38 cellular contexts compared by ENCODE assay signal in genomic region chr3:167656821-167657220, GRCh38. TPM values are rescaled to one million over a fixed set of nuclear protein-coding genes. Genes with fewer than 3 reads are reported as not detected.
"Had no signal": no experiment of that assay in that cellular context is flagged by ENCODE, and none has a peak within 500 bp of the region (broad histone marks: within the 10 kb centered on the region; RNA-seq: fewer than 3 reads in every experiment).

No MANE protein-coding gene starts in this region.

- H3K4me3 Mint-ChIP-seq: activated B cell treated with CpG ODN at 0.5 μM for 24 hours; activated CD4-positive, alpha-beta memory T cell treated with anti-CD3 and anti-CD28 coated beads for 36 hours; activated CD8-positive, alpha-beta memory T cell treated with anti-CD3 and anti-CD28 coated beads, Interleukin-2, amount 10 ng/mL, durations not matched to agents 7 days and 5 days; activated CD8-positive, alpha-beta T cell treated with anti-CD3 and anti-CD28 coated beads, Interleukin-2, amount 10 ng/mL, durations not matched to agents 7 days and 5 days; activated naive CD4-positive, alpha-beta T cell treated with anti-CD3 and anti-CD28 coated beads for 36 hours; activated naive CD4-positive, alpha-beta T cell treated with anti-CD3 and anti-CD28 coated beads, Interleukin-2, amount 50 U/mL, for 24 hours; activated naive CD8-positive, alpha-beta T cell treated with anti-CD3 and anti-CD28 coated beads for 36 hours; activated naive CD8-positive, alpha-beta T cell treated with anti-CD3 and anti-CD28 coated beads, Interleukin-2, amount 50 U/mL, for 24 hours; activated T-helper 1 cell treated with anti-CD3 and anti-CD28 coated beads, Interleukin-12 subunit alpha, Interleukin-12 subunit beta, Interleukin-2, Interleukin-4 antibody, amounts not matched to agents 30 ng/mL and 10 ng/mL and 1 ng/mL, durations not matched to agents 14 hours and 24 hours and 36 hours; effector memory CD8-positive, alpha-beta T cell; T-helper 17 cell; T-helper 2 cell treated with Interferon-gamma antibody and Interleukin-4, amounts not matched to agents 5 μg/mL and 100 μg/mL, for 36 hours had no signal

- H3K27ac Mint-ChIP-seq: activated B cell treated with CpG ODN at 0.5 μM for 24 hours; activated CD4-positive, alpha-beta memory T cell treated with anti-CD3 and anti-CD28 coated beads for 36 hours; activated CD8-positive, alpha-beta memory T cell treated with anti-CD3 and anti-CD28 coated beads, Interleukin-2, amount 10 ng/mL, durations not matched to agents 7 days and 5 days; activated CD8-positive, alpha-beta T cell treated with anti-CD3 and anti-CD28 coated beads, Interleukin-2, amount 10 ng/mL, durations not matched to agents 7 days and 5 days; activated naive CD4-positive, alpha-beta T cell treated with anti-CD3 and anti-CD28 coated beads for 36 hours; activated naive CD4-positive, alpha-beta T cell treated with anti-CD3 and anti-CD28 coated beads, Interleukin-2, amount 50 U/mL, for 24 hours; activated naive CD8-positive, alpha-beta T cell treated with anti-CD3 and anti-CD28 coated beads for 36 hours; activated naive CD8-positive, alpha-beta T cell treated with anti-CD3 and anti-CD28 coated beads, Interleukin-2, amount 50 U/mL, for 24 hours; activated T-helper 1 cell treated with anti-CD3 and anti-CD28 coated beads, Interleukin-12 subunit alpha, Interleukin-12 subunit beta, Interleukin-2, Interleukin-4 antibody, amounts not matched to agents 30 ng/mL and 10 ng/mL and 1 ng/mL, durations not matched to agents 14 hours and 24 hours and 36 hours; activated T-helper 2 cell treated with anti-CD3 and anti-CD28 coated beads, Interferon-gamma antibody, Interleukin-2, Interleukin-4, amounts not matched to agents 10 μg/mL and 5 μg/mL and 100 μg/mL, durations not matched to agents 14 hours and 24 hours and 36 hours; effector memory CD8-positive, alpha-beta T cell; T-helper 17 cell; T-helper 2 cell treated with Interferon-gamma antibody and Interleukin-4, amounts not matched to agents 5 μg/mL and 100 μg/mL, for 36 hours had no signal

- ATAC-seq: activated CD4-positive, CD25-positive, alpha-beta regulatory T cell treated with anti-CD3 and anti-CD28 coated beads, Interleukin-2, amount 50 U/mL, for 24 hours; activated CD8-positive, alpha-beta memory T cell treated with anti-CD3 and anti-CD28 coated beads, Interleukin-2, amount 10 ng/mL, durations not matched to agents 7 days and 5 days; activated CD8-positive, alpha-beta T cell treated with anti-CD3 and anti-CD28 coated beads, Interleukin-2, amount 10 ng/mL, durations not matched to agents 7 days and 5 days; activated naive CD8-positive, alpha-beta T cell treated with anti-CD3 and anti-CD28 coated beads, Interleukin-2, amount 50 U/mL, for 24 hours; body of pancreas; effector memory CD8-positive, alpha-beta T cell; foreskin keratinocyte; gastrocnemius medialis; T-helper 17 cell had no signal

- H3K27me3 Mint-ChIP-seq: activated CD8-positive, alpha-beta memory T cell treated with anti-CD3 and anti-CD28 coated beads, Interleukin-2, amount 10 ng/mL, durations not matched to agents 7 days and 5 days; activated naive CD8-positive, alpha-beta T cell treated with anti-CD3 and anti-CD28 coated beads for 36 hours; activated naive CD8-positive, alpha-beta T cell treated with anti-CD3 and anti-CD28 coated beads, Interleukin-2, amount 50 U/mL, for 24 hours had no signal

- H3K4me3 ChIP-seq: adrenal gland, body of pancreas, esophagus muscularis mucosa, gastrocnemius medialis had no signal

- H3K36me3 ChIP-seq: adrenal gland, esophagus muscularis mucosa, gastrocnemius medialis, WERI-Rb-1 had no signal

- H3K36me3 Mint-ChIP-seq: activated CD4-positive, alpha-beta memory T cell treated with anti-CD3 and anti-CD28 coated beads for 36 hours; activated CD8-positive, alpha-beta memory T cell treated with anti-CD3 and anti-CD28 coated beads, Interleukin-2, amount 10 ng/mL, durations not matched to agents 7 days and 5 days; activated naive CD8-positive, alpha-beta T cell treated with anti-CD3 and anti-CD28 coated beads for 36 hours had no signal

- H3K9me3 ChIP-seq: adrenal gland, body of pancreas, esophagus muscularis mucosa, gastrocnemius medialis had no signal

- H3K9me3 Mint-ChIP-seq: activated CD4-positive, alpha-beta memory T cell treated with anti-CD3 and anti-CD28 coated beads for 36 hours; activated naive CD4-positive, alpha-beta T cell treated with anti-CD3 and anti-CD28 coated beads for 36 hours; activated naive CD4-positive, alpha-beta T cell treated with anti-CD3 and anti-CD28 coated beads, Interleukin-2, amount 50 U/mL, for 24 hours; activated naive CD8-positive, alpha-beta T cell treated with anti-CD3 and anti-CD28 coated beads, Interleukin-2, amount 50 U/mL, for 24 hours; activated T-helper 1 cell treated with anti-CD3 and anti-CD28 coated beads, Interleukin-12 subunit alpha, Interleukin-12 subunit beta, Interleukin-2, Interleukin-4 antibody, amounts not matched to agents 30 ng/mL and 10 ng/mL and 1 ng/mL, durations not matched to agents 14 hours and 24 hours and 36 hours; activated T-helper 2 cell treated with anti-CD3 and anti-CD28 coated beads, Interferon-gamma antibody, Interleukin-2, Interleukin-4, amounts not matched to agents 10 μg/mL and 5 μg/mL and 100 μg/mL, durations not matched to agents 14 hours and 24 hours and 36 hours; effector memory CD8-positive, alpha-beta T cell; T-helper 2 cell treated with Interferon-gamma antibody and Interleukin-4, amounts not matched to agents 5 μg/mL and 100 μg/mL, for 36 hours had no signal

- H3K27me3 ChIP-seq: adrenal gland, body of pancreas, esophagus muscularis mucosa, foreskin keratinocyte, gastrocnemius medialis had no signal

- DNase-seq: activated B cell treated with CpG ODN at 0.5 μM for 24 hours; activated CD4-positive, alpha-beta memory T cell treated with anti-CD3 and anti-CD28 coated beads for 36 hours; activated CD4-positive, alpha-beta T cell treated with anti-CD3 and anti-CD28 coated beads for 48 hours; activated CD4-positive, alpha-beta T cell treated with anti-CD3 and anti-CD28 coated beads, Interleukin-2, amount 50 U/mL, for 1 hour; activated CD8-positive, alpha-beta memory T cell treated with anti-CD3 and anti-CD28 coated beads, Interleukin-2, amount 10 ng/mL, durations not matched to agents 7 days and 5 days; activated CD8-positive, alpha-beta memory T cell treated with anti-CD3 and anti-CD28 coated beads, Interleukin-2, amount 50 U/mL, for 4 hours; activated CD8-positive, alpha-beta T cell treated with anti-CD3 and anti-CD28 coated beads, Interleukin-2, amount 10 ng/mL, durations not matched to agents 7 days and 5 days; activated effector memory CD4-positive, alpha-beta T cell treated with anti-CD3 and anti-CD28 coated beads, Interleukin-2, amount 50 U/mL, for 16 hours; activated naive CD4-positive, alpha-beta T cell treated with anti-CD3 and anti-CD28 coated beads for 36 hours; activated naive CD8-positive, alpha-beta T cell treated with anti-CD3 and anti-CD28 coated beads for 36 hours; activated naive CD8-positive, alpha-beta T cell treated with anti-CD3 and anti-CD28 coated beads, Interleukin-2, amount 50 U/mL, for 24 hours; activated T-cell treated with anti-CD3 and anti-CD28 coated beads, Interleukin-2, amount 50 U/mL, for 1 hour; activated T-cell treated with anti-CD3 and anti-CD28 coated beads, Interleukin-2, amount 50 U/mL, for 48 hours; adrenal gland; amygdala; aorta; body of pancreas; caudate nucleus; cortex of kidney; dermis blood vessel endothelial cell; effector CD4-positive, alpha-beta T cell; effector memory CD8-positive, alpha-beta T cell; erythroblast; foreskin keratinocyte; gastrocnemius medialis; glutamatergic neuron; T-helper 1 cell; T-helper 17 cell; T1000; WERI-Rb-1 had no signal

- H3K4me1 Mint-ChIP-seq: activated CD8-positive, alpha-beta memory T cell treated with anti-CD3 and anti-CD28 coated beads, Interleukin-2, amount 10 ng/mL, durations not matched to agents 7 days and 5 days; activated naive CD8-positive, alpha-beta T cell treated with anti-CD3 and anti-CD28 coated beads for 36 hours had no signal

- H3K27ac ChIP-seq: adrenal gland, body of pancreas, esophagus muscularis mucosa, foreskin keratinocyte, gastrocnemius medialis, WERI-Rb-1 had no signal

- H3K4me1 ChIP-seq: adrenal gland, body of pancreas, foreskin keratinocyte, gastrocnemius medialis had no signal

RNA-seq across cellular contexts. Expression of gene WDR49, which starts 3.1 kb away (rescaled TPM):
- total RNA-seq: activated CD4-positive, alpha-beta memory T cell treated with anti-CD3 and anti-CD28 coated beads for 36 hours; activated CD8-positive, alpha-beta memory T cell treated with anti-CD3 and anti-CD28 coated beads for 36 hours; activated CD8-positive, alpha-beta memory T cell treated with anti-CD3 and anti-CD28 coated beads, Interleukin-2, amount 10 ng/mL, durations not matched to agents 7 days and 5 days; activated CD8-positive, alpha-beta T cell treated with anti-CD3 and anti-CD28 coated beads, Interleukin-2, amount 10 ng/mL, durations not matched to agents 7 days and 5 days; activated naive CD4-positive, alpha-beta T cell treated with anti-CD3 and anti-CD28 coated beads for 36 hours; activated T-helper 1 cell treated with anti-CD3 and anti-CD28 coated beads, Interleukin-12 subunit alpha, Interleukin-12 subunit beta, Interleukin-2, Interleukin-4 antibody, amounts not matched to agents 30 ng/mL and 10 ng/mL and 1 ng/mL, durations not matched to agents 14 hours and 24 hours and 36 hours; activated T-helper 2 cell treated with anti-CD3 and anti-CD28 coated beads, Interferon-gamma antibody, Interleukin-2, Interleukin-4, amounts not matched to agents 10 μg/mL and 5 μg/mL and 100 μg/mL, durations not matched to agents 14 hours and 24 hours and 36 hours; chondrocyte; foreskin keratinocyte had no signal
